1 cellular context compared by ENCODE assay signal in the genomic region with DNA sequence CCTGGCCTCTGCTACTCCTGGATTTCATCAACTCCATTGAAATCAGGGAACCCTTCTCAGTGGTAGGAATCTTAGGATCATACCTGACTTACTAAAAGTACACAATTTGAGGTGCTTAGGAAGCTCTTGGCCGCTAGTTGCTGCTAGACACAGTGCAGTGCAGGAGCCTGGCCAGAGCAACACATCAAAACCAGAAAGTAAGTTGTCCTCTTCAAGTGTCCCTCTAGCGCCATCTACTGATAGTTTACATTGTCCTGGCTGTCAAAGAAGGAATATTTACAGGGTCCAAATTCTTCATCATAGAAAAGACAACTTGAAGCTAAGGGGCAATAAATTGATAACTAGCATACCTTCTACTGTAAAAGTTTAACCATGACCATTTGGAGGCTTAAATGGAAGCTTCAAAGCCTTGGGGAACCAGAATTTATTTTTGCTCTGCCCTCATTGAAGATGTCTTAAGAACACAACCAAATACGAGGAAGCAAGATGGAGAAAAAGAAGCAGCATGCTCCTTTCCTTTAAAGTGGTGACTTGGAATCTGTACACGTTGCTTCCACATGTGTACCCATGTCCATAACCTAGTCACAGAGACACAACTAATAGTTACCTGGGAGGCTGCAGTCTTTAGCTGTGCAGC.
TF ChIP-seq lines count a peak whose summit lies in the region.

No MANE protein-coding gene starts in this region.

TF ChIP-seq in HepG2, 621 proteins besides CTCF, POLR2A, EP300 and RAD21 (continues in another document):
- TF ChIP-seq ZNF574 (CRISPR knock-in tag; IDR thresholded peaks at IDR 0.05), result peak; percentile 20; the same call in 1 of the 2 replicates
- TF ChIP-seq ZNF766 (CRISPR knock-in tag; IDR thresholded peaks at IDR 0.05; ENCODE audit: borderline replicate concordance), result no peak
- peak; percentile 71; the same call in 1 of the 2 replicates for TF ChIP-seq FOXK1 (CRISPR knock-in tag; IDR thresholded peaks at IDR 0.05; ENCODE audit: borderline replicate concordance, low read depth)
- TF ChIP-seq, protein P1, sequence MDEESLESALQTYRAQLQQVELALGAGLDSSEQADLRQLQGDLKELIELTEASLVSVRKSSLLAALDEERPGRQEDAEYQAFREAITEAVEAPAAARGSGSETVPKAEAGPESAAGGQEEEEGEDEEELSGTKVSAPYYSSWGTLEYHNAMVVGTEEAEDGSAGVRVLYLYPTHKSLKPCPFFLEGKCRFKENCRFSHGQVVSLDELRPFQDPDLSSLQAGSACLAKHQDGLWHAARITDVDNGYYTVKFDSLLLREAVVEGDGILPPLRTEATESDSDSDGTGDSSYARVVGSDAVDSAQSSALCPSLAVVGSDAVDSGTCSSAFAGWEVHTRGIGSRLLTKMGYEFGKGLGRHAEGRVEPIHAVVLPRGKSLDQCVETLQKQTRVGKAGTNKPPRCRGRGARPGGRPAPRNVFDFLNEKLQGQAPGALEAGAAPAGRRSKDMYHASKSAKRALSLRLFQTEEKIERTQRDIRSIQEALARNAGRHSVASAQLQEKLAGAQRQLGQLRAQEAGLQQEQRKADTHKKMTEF (CRISPR knock-in tag; IDR thresholded peaks at IDR 0.05), result no peak
- 0 out of 2 replicates have a peak, but pooled peaks have one; percentile 44 for TF ChIP-seq MIER2 (CRISPR knock-in tag; IDR thresholded peaks at IDR 0.05)
- no peak for TF ChIP-seq ZBTB39 (CRISPR knock-in tag; IDR thresholded peaks at IDR 0.05)
- TF ChIP-seq ZFP36 (IDR thresholded peaks at IDR 0.05; ENCODE audit: borderline replicate concordance, low read depth, low read length, partially characterized antibody), result peak; percentile 47
- TF ChIP-seq SMC3 (IDR thresholded peaks at IDR 0.05; ENCODE audit: low read length), result peak; percentile 96
- no peak for TF ChIP-seq ZFP62 (CRISPR knock-in tag; IDR thresholded peaks at IDR 0.05)
- no peak for TF ChIP-seq ZSCAN9 (CRISPR knock-in tag; IDR thresholded peaks at IDR 0.05; ENCODE audit: borderline replicate concordance)
- no peak for TF ChIP-seq ZSCAN21 (CRISPR knock-in tag; IDR thresholded peaks at IDR 0.05; ENCODE audit: borderline replicate concordance)
- 0 out of 4 replicates have a peak, but pooled peaks of 1 of the 2 experiments have one; percentile 23 for TF ChIP-seq KLF16 (CRISPR knock-in tag; IDR thresholded peaks at IDR 0.05)
- peak; percentile 46; the same call in 1 of the 2 replicates for TF ChIP-seq ERF (CRISPR knock-in tag; IDR thresholded peaks at IDR 0.05)
- TF ChIP-seq ZNF619 (CRISPR knock-in tag; IDR thresholded peaks at IDR 0.05), result no peak
- 0 out of 2 replicates have a peak, but pooled peaks have one; percentile 28 for TF ChIP-seq MIXL1 (CRISPR knock-in tag; IDR thresholded peaks at IDR 0.05)
- TF ChIP-seq, protein P2, sequence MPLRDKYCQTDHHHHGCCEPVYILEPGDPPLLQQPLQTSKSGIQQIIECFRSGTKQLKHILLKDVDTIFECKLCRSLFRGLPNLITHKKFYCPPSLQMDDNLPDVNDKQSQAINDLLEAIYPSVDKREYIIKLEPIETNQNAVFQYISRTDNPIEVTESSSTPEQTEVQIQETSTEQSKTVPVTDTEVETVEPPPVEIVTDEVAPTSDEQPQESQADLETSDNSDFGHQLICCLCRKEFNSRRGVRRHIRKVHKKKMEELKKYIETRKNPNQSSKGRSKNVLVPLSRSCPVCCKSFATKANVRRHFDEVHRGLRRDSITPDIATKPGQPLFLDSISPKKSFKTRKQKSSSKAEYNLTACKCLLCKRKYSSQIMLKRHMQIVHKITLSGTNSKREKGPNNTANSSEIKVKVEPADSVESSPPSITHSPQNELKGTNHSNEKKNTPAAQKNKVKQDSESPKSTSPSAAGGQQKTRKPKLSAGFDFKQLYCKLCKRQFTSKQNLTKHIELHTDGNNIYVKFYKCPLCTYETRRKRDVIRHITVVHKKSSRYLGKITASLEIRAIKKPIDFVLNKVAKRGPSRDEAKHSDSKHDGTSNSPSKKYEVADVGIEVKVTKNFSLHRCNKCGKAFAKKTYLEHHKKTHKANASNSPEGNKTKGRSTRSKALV (CRISPR knock-in tag; IDR thresholded peaks at IDR 0.05), result no peak
- no peak for TF ChIP-seq CREB1 (IDR thresholded peaks at IDR 0.05)
- TF ChIP-seq CREB1 (CRISPR knock-in tag; IDR thresholded peaks at IDR 0.05), result peak; percentile 33; the same call in 1 of the 2 replicates
- TF ChIP-seq NFE2 (CRISPR knock-in tag; IDR thresholded peaks at IDR 0.05), result no peak
- TF ChIP-seq MLXIP (CRISPR knock-in tag; IDR thresholded peaks at IDR 0.05; ENCODE audit: borderline replicate concordance), result no peak
- TF ChIP-seq CBX1 (IDR thresholded peaks at IDR 0.05; ENCODE audit: low read depth), result no peak
- no peak for TF ChIP-seq DNMT1 (CRISPR knock-in tag; IDR thresholded peaks at IDR 0.05)
- TF ChIP-seq HDAC2 (CRISPR knock-in tag; IDR thresholded peaks at IDR 0.05), result 0 out of 2 replicates have a peak, but pooled peaks have one; percentile 19
- TF ChIP-seq, protein P3, sequence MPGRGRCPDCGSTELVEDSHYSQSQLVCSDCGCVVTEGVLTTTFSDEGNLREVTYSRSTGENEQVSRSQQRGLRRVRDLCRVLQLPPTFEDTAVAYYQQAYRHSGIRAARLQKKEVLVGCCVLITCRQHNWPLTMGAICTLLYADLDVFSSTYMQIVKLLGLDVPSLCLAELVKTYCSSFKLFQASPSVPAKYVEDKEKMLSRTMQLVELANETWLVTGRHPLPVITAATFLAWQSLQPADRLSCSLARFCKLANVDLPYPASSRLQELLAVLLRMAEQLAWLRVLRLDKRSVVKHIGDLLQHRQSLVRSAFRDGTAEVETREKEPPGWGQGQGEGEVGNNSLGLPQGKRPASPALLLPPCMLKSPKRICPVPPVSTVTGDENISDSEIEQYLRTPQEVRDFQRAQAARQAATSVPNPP (CRISPR knock-in tag; IDR thresholded peaks at IDR 0.05), result no peak
- 0 out of 2 replicates have a peak, but pooled peaks have one; percentile 42 for TF ChIP-seq SP140L (CRISPR knock-in tag; IDR thresholded peaks at IDR 0.05; ENCODE audit: borderline replicate concordance)
- no peak for TF ChIP-seq FOSL2 (CRISPR knock-in tag; IDR thresholded peaks at IDR 0.05)
- TF ChIP-seq KLF11 (CRISPR knock-in tag; IDR thresholded peaks at IDR 0.05), result no peak
- TF ChIP-seq ZNF691 (CRISPR knock-in tag; IDR thresholded peaks at IDR 0.05; ENCODE audit: borderline replicate concordance, low read depth), result no peak
- TF ChIP-seq ZNF776 (CRISPR knock-in tag; IDR thresholded peaks at IDR 0.05), result no peak
- no peak for TF ChIP-seq ZNF501 (CRISPR knock-in tag; IDR thresholded peaks at IDR 0.05)
- TF ChIP-seq ZNF556 (CRISPR knock-in tag; IDR thresholded peaks at IDR 0.05; ENCODE audit: borderline replicate concordance), result peak; percentile 26; the same call in 1 of the 2 replicates
- TF ChIP-seq FOXA1 (IDR thresholded peaks at IDR 0.05), result no peak
- TF ChIP-seq FOXA1 (CRISPR knock-in tag; IDR thresholded peaks at IDR 0.05), result peak; percentile 43
- TF ChIP-seq ZNF614 (CRISPR knock-in tag; IDR thresholded peaks at IDR 0.05; ENCODE audit: borderline replicate concordance), result no peak
- TF ChIP-seq GLI4 (CRISPR knock-in tag; IDR thresholded peaks at IDR 0.05; ENCODE audit: borderline replicate concordance), result no peak
- 0 out of 2 replicates have a peak, but pooled peaks have one; percentile 57 for TF ChIP-seq FOXJ3 (CRISPR knock-in tag; IDR thresholded peaks at IDR 0.05; ENCODE audit: borderline replicate concordance)
- no peak for TF ChIP-seq ZNF3 (CRISPR knock-in tag; IDR thresholded peaks at IDR 0.05)
- TF ChIP-seq U2AF1 (optimal IDR thresholded peaks at IDR 0.05; ENCODE audit: low read depth, low read length), result no peak
- peak; percentile 40; the same call in 1 of the 2 replicates for TF ChIP-seq ARID3A (IDR thresholded peaks at IDR 0.05; ENCODE audit: low read depth, low read length)
- TF ChIP-seq NR2F1 (CRISPR knock-in tag; IDR thresholded peaks at IDR 0.05), result no peak
- no peak for TF ChIP-seq ETV6 (CRISPR knock-in tag; conservative IDR thresholded peaks at IDR 0.05)
- no peak for TF ChIP-seq TCF7L2 (IDR thresholded peaks at IDR 0.05; ENCODE audit: low read depth, low read length)
- TF ChIP-seq ZNF263 (CRISPR knock-in tag; IDR thresholded peaks at IDR 0.05), result no peak
- TF ChIP-seq ZNF350 (CRISPR knock-in tag; IDR thresholded peaks at IDR 0.05; ENCODE audit: borderline replicate concordance, low read depth), result no peak
